In genomic region chr1:201506092-201506491, GRCh38 we compare ENCODE assay signal across 8 cellular contexts. TPM values are rescaled to one million over a fixed set of nuclear protein-coding genes. Genes with fewer than 3 reads are reported as not detected.
DNase-seq lines count a peak whose midpoint lies in the region; ATAC-seq, FAIRE-seq and TF ChIP-seq lines count a peak whose summit lies in the region.

No MANE protein-coding gene starts in this region.

- no peaks in the 10 kb centered on the region for H3K9me3 Mint-ChIP-seq in CD8-positive, alpha-beta memory T cell
- H3K9me3 Mint-ChIP-seq in endodermal cell: no peaks in the 10 kb centered on the region

- peaks cover 35 to 50% (median 46%) of the 10 kb centered on the region in 3 donors for H3K4me1 Mint-ChIP-seq in CD8-positive, alpha-beta memory T cell
- H3K4me1 Mint-ChIP-seq in endodermal cell: peaks cover 34% of the 10 kb centered on the region

- no peak for FAIRE-seq in pancreas (lab: Jason Lieb, UNC)

- no peaks in the 10 kb centered on the region for H3K27me3 ChIP-seq in CD8-positive, alpha-beta memory T cell (ENCODE audit: insufficient read depth, low read length, poor library complexity, severe bottlenecking)
- H3K27me3 ChIP-seq in OCI-LY3 (ENCODE audit: low read depth, low read length): no peaks in the 10 kb centered on the region
- H3K27me3 ChIP-seq in endodermal cell (ENCODE audit: control insufficient read depth, insufficient read depth, low read length, poor library complexity, severe bottlenecking): no peaks in the 10 kb centered on the region
- no peaks in the 10 kb centered on the region for H3K27me3 ChIP-seq in pancreas

- DNase-seq in CD8-positive, alpha-beta memory T cell: no peak
- DNase-seq in endodermal cell (no peak), pancreas (no peak), medulla oblongata (ENCODE audit: extremely low spot score) (no peak)
- DNase-seq in activated CD4-positive, CD25-positive, alpha-beta regulatory T cell treated with anti-CD3 and anti-CD28 coated beads, Interleukin-2, amount 50 U/mL, for 72 hours: no peak

- peak overlapping the region; percentile 92 for H3K9ac ChIP-seq in OCI-LY3 (ENCODE audit: low read length)
- H3K9ac ChIP-seq in endodermal cell (ENCODE audit: extremely low read depth, low read length, poor library complexity, severe bottlenecking): no peak overlapping the region

- CTCF ChIA-PET in CD8-positive, alpha-beta memory T cell (lab: Charles Lee): interaction anchor here (1.2 to 19.3 kb wide), 5 partner anchors 10 to 322 kb away, joined by 3 to 406 read pairs (median 3); no protein-coding TSS in a partner anchor

- peak overlapping the region; percentile 74 to 93 (median 90) for H3K27ac Mint-ChIP-seq in CD8-positive, alpha-beta memory T cell
- no peak overlapping the region for H3K27ac Mint-ChIP-seq in endodermal cell

- 82 to 87% methylated on average over 3 of the region's 3 CpGs for WGBS in endodermal cell (ENCODE audit: insufficient coverage in 1 of 2, insufficient read length in 1 of 2), 2 experiments
- 7 to 18% methylated on average over 3 of the region's 3 CpGs for WGBS in pancreas, 2 donors

- H3K9me3 ChIP-seq in CD8-positive, alpha-beta memory T cell (ENCODE audit: low read length): no peaks in the 10 kb centered on the region
- no peaks in the 10 kb centered on the region for H3K9me3 ChIP-seq in OCI-LY3 (ENCODE audit: insufficient read depth, low read length)
- no peaks in the 10 kb centered on the region for H3K9me3 ChIP-seq in endodermal cell (ENCODE audit: control insufficient read depth, low read length)
- no peaks in the 10 kb centered on the region for H3K9me3 ChIP-seq in pancreas

- intact Hi-C loops in pancreas (cut with DNase I): no loop called here

- TF ChIP-seq CTCF in OCI-LY3 (IDR thresholded peaks at IDR 0.05; ENCODE audit: low read depth, low read length) (no peak), endodermal cell (conservative IDR thresholded peaks at IDR 0.05) (no peak), pancreas (IDR thresholded peaks at IDR 0.05) (no peak)

- H3K36me3 Mint-ChIP-seq in CD8-positive, alpha-beta memory T cell: peaks cover 0 to 6% (median 0%) of the 10 kb centered on the region in 3 donors
- H3K36me3 Mint-ChIP-seq in endodermal cell (ENCODE audit: low read depth): no peaks in the 10 kb centered on the region

- H3K36me3 ChIP-seq in CD8-positive, alpha-beta memory T cell (ENCODE audit: insufficient read depth, low read length): no peaks in the 10 kb centered on the region
- peaks cover 20% of the 10 kb centered on the region for H3K36me3 ChIP-seq in OCI-LY3 (replicated peaks; ENCODE audit: low read depth, low read length)
- no peaks in the 10 kb centered on the region for H3K36me3 ChIP-seq in endodermal cell (ENCODE audit: control insufficient read depth, insufficient read depth, low read length)
- H3K36me3 ChIP-seq in pancreas: no peaks in the 10 kb centered on the region

- POLR2A ChIA-PET in CD8-positive, alpha-beta memory T cell (lab: Charles Lee): interaction anchor here (2.4 kb wide), 1 partner anchor 24 kb away, joined by 14 read pairs; no protein-coding TSS in a partner anchor

- peak overlapping the region; percentile 76 for H3K4me3 ChIP-seq in CD8-positive, alpha-beta memory T cell (ENCODE audit: low read length)
- H3K4me3 ChIP-seq in OCI-LY3 (ENCODE audit: low read length): peak overlapping the region; percentile 93
- H3K4me3 ChIP-seq in endodermal cell (ENCODE audit: low read length): no peak overlapping the region
- H3K4me3 ChIP-seq in pancreas: peak overlapping the region; percentile 62 to 83 (median 70)

- H3K27ac ChIP-seq in CD8-positive, alpha-beta memory T cell (ENCODE audit: low read depth, low read length): peak overlapping the region; percentile 78
- peak overlapping the region; percentile 49 for H3K27ac ChIP-seq in OCI-LY3 (ENCODE audit: low read length)
- H3K27ac ChIP-seq in endodermal cell (ENCODE audit: low read depth, low read length): no peak overlapping the region
- peak overlapping the region; percentile 91 to 96 (median 92) for H3K27ac ChIP-seq in pancreas

- H3K79me2 ChIP-seq in OCI-LY3 (ENCODE audit: low read length): peaks cover 60% of the 10 kb centered on the region

- no peak overlapping the region for H2AFZ ChIP-seq in OCI-LY3 (ENCODE audit: low read depth, low read length)

- peaks cover 11% of the 10 kb centered on the region; the same call in 1 of the 2 replicates for H4K20me1 ChIP-seq in OCI-LY3 (ENCODE audit: insufficient read depth, low read length)

- peak; percentile 1 to 4 (median 3) for ATAC-seq in pancreas
- ATAC-seq in GM21515 (IDR thresholded peaks at IDR 0.05; ENCODE audit: unreplicated experiment): no peak
- ATAC-seq in HG02623 (IDR thresholded peaks at IDR 0.05; ENCODE audit: unreplicated experiment): no peak

- no peaks in the 10 kb centered on the region for H3K27me3 Mint-ChIP-seq in CD8-positive, alpha-beta memory T cell
- H3K27me3 Mint-ChIP-seq in endodermal cell (ENCODE audit: insufficient read depth): peaks cover 42% of the 10 kb centered on the region

- H3K4me1 ChIP-seq in CD8-positive, alpha-beta memory T cell (ENCODE audit: insufficient read depth, low read length): peaks cover 25% of the 10 kb centered on the region
- H3K4me1 ChIP-seq in OCI-LY3 (ENCODE audit: low read length): peaks cover 49% of the 10 kb centered on the region
- H3K4me1 ChIP-seq in endodermal cell (ENCODE audit: control insufficient read depth, insufficient read depth, low read length): peaks cover 12% of the 10 kb centered on the region
- peaks cover 32 to 55% (median 38%) of the 10 kb centered on the region in 3 donors for H3K4me1 ChIP-seq in pancreas

- H3K4me2 ChIP-seq in OCI-LY3 (ENCODE audit: low read length): peak overlapping the region; percentile 97

- peak overlapping the region; percentile 83 to 94 (median 87) for H3K4me3 Mint-ChIP-seq in CD8-positive, alpha-beta memory T cell
- H3K4me3 Mint-ChIP-seq in endodermal cell: peak overlapping the region; percentile 58

RNA-seq across cellular contexts. Expression of gene CSRP1, which starts 0.8 kb away (rescaled TPM):
- total RNA-seq in CD8-positive, alpha-beta memory T cell: 10 to 100 TPM; 66.9 to 67.6 TPM
- polyA plus RNA-seq in CD8-positive, alpha-beta memory T cell: 65.0 TPM
- 10 to 100 TPM; 16.1 to 17.7 TPM for total RNA-seq in endodermal cell
- 16.1 TPM for polyA plus RNA-seq in endodermal cell (2013, experiment 1 of 2)
- 21.3 TPM for polyA plus RNA-seq in endodermal cell (2013, experiment 2 of 2)
- 10 to 100 TPM; 49.6 to 91.9 (median 54.8) TPM for total RNA-seq in pancreas
- polyA plus RNA-seq in pancreas: 100 to 1,000 TPM in 1 of 2 donors, 10 to 100 TPM in 1; 91.9 to 103 TPM

RNA-seq across cellular contexts. Expression of gene NAV1, which starts 32.8 kb away (rescaled TPM):
- total RNA-seq in CD8-positive, alpha-beta memory T cell: under 1 TPM; 0.77 to 0.95 TPM
- polyA plus RNA-seq in CD8-positive, alpha-beta memory T cell: 1.8 TPM
- total RNA-seq in endodermal cell (10 to 100 TPM; 42.2 to 62.5 TPM), pancreas (10 to 100 TPM in 2 of 6 donors, 1 to 10 TPM in 4; 6.0 to 13.6 (median 8.1) TPM)
- polyA plus RNA-seq in endodermal cell (2013, experiment 1 of 2): 25.8 TPM
- 23.3 TPM for polyA plus RNA-seq in endodermal cell (2013, experiment 2 of 2)
- polyA plus RNA-seq in pancreas: 1 to 10 TPM; 5.6 TPM

RNA-seq across cellular contexts. Expression of gene PHLDA3, which starts 37.1 kb away (rescaled TPM):
- 10 to 100 TPM; 18.6 to 22.7 TPM for total RNA-seq in CD8-positive, alpha-beta memory T cell
- polyA plus RNA-seq in CD8-positive, alpha-beta memory T cell: 1.0 TPM
- total RNA-seq in endodermal cell (10 to 100 TPM in 1 of 2 donors, 1 to 10 TPM in 1; 9.6 to 15.8 TPM), pancreas (10 to 100 TPM in 4 of 6 donors, 1 to 10 TPM in 2; 8.6 to 24.4 (median 15.7) TPM)
- polyA plus RNA-seq in endodermal cell (2013, experiment 1 of 2): 26.6 TPM
- polyA plus RNA-seq in endodermal cell (2013, experiment 2 of 2): 25.3 TPM
- 10 to 100 TPM; 10.8 to 11.9 TPM for polyA plus RNA-seq in pancreas

Comparison
In these comparisons a context has a peak if more than half of its experiments do, and no peak if none do; other contexts are left out.
1. ATAC-seq: peak in pancreas (4 of 4); none in GM21515 (single experiment) and HG02623 (single experiment).